In genomic region chr15:57559875-57560274, GRCh38 we compare ENCODE assay signal across 8 cellular contexts. TPM values are rescaled to one million over a fixed set of nuclear protein-coding genes. Genes with fewer than 3 reads are reported as not detected.
DNase-seq lines count a peak whose midpoint lies in the region; ATAC-seq, FAIRE-seq and TF ChIP-seq lines count a peak whose summit lies in the region.

No MANE protein-coding gene starts in this region.

- no peak overlapping the region for H3K4me3 ChIP-seq in SU-DHL-6 (ENCODE audit: insufficient read depth, low read length, poor library complexity, severe bottlenecking)
- H3K4me3 ChIP-seq in hepatocyte, result no peak overlapping the region
- H3K4me3 ChIP-seq in spleen, result no peak overlapping the region

- H3K79me2 ChIP-seq in SU-DHL-6 (ENCODE audit: insufficient read depth, low read length) (no peaks in the 10 kb centered on the region), hepatocyte (no peaks in the 10 kb centered on the region)

- H3K27ac Mint-ChIP-seq in activated naive CD8-positive, alpha-beta T cell treated with anti-CD3 and anti-CD28 coated beads, Interleukin-2, amount 50 U/mL, for 24 hours, result no peak overlapping the region

- H3K4me1 ChIP-seq in hepatocyte (ENCODE audit: insufficient read depth) (peaks cover 11% of the 10 kb centered on the region), spleen (peaks cover 0 to 17% (median 8%) of the 10 kb centered on the region in 6 donors)

- no peak for ATAC-seq in activated naive CD8-positive, alpha-beta T cell treated with anti-CD3 and anti-CD28 coated beads, Interleukin-2, amount 50 U/mL, for 24 hours
- ATAC-seq in GM21390 (IDR thresholded peaks at IDR 0.05; ENCODE audit: unreplicated experiment) (no peak), HG02642 (IDR thresholded peaks at IDR 0.05; ENCODE audit: poor library complexity, unreplicated experiment) (no peak)

- H3K9me3 Mint-ChIP-seq in activated naive CD8-positive, alpha-beta T cell treated with anti-CD3 and anti-CD28 coated beads, Interleukin-2, amount 50 U/mL, for 24 hours, result peaks cover 4% of the 10 kb centered on the region

- WGBS in hepatocyte (ENCODE audit: low lambda C conversion rate, missing lambda C conversion rate), result 34% methylated on average over 5 of the region's 5 CpGs
- WGBS in spleen, 5 donors, result 18 to 25% (median 20%) methylated on average over 5 of the region's 5 CpGs

- no peaks in the 10 kb centered on the region for H3K36me3 ChIP-seq in SU-DHL-6 (ENCODE audit: low read length)
- no peaks in the 10 kb centered on the region for H3K36me3 ChIP-seq in hepatocyte (replicated peaks; ENCODE audit: insufficient read depth, low read depth)
- H3K36me3 ChIP-seq in spleen, result no peaks in the 10 kb centered on the region

- no peak for TF ChIP-seq POLR2A in spleen (IDR thresholded peaks at IDR 0.05)

- H3K27ac ChIP-seq in SU-DHL-6 (ENCODE audit: low read depth, low read length) (no peak overlapping the region), hepatocyte (peak overlapping the region; percentile 49), spleen (no peak overlapping the region)

- DNase-seq in D721Med (ENCODE audit: insufficient read length, low spot score) (no peak), HT1080 (ENCODE audit: low read depth) (peak; percentile 68), hepatocyte (ENCODE audit: low spot score) (peak; percentile 86), spleen (peak; percentile 83)
- DNase-seq in activated naive CD8-positive, alpha-beta T cell treated with anti-CD3 and anti-CD28 coated beads, Interleukin-2, amount 50 U/mL, for 24 hours, result peak; percentile 82

- H3K4me2 ChIP-seq in SU-DHL-6 (ENCODE audit: low read depth, low read length, poor library complexity, severe bottlenecking) (no peak overlapping the region), hepatocyte (peak overlapping the region; percentile 9)

- H4K20me1 ChIP-seq in SU-DHL-6 (ENCODE audit: low read depth, low read length), result no peaks in the 10 kb centered on the region
- H4K20me1 ChIP-seq in hepatocyte (ENCODE audit: insufficient read depth, poor library complexity, severe bottlenecking), result no peaks in the 10 kb centered on the region

- no peak for FAIRE-seq in D721Med (lab: Jason Lieb, UNC)

- peaks cover 10% of the 10 kb centered on the region for H3K27me3 Mint-ChIP-seq in activated naive CD8-positive, alpha-beta T cell treated with anti-CD3 and anti-CD28 coated beads, Interleukin-2, amount 50 U/mL, for 24 hours

- H2AFZ ChIP-seq in SU-DHL-6 (ENCODE audit: low read depth, low read length, severe bottlenecking) (no peak overlapping the region), hepatocyte (no peak overlapping the region)

- H3K4me1 Mint-ChIP-seq in activated naive CD8-positive, alpha-beta T cell treated with anti-CD3 and anti-CD28 coated beads, Interleukin-2, amount 50 U/mL, for 24 hours, result peaks cover 39% of the 10 kb centered on the region

- peaks cover 3% of the 10 kb centered on the region for H3K36me3 Mint-ChIP-seq in activated naive CD8-positive, alpha-beta T cell treated with anti-CD3 and anti-CD28 coated beads, Interleukin-2, amount 50 U/mL, for 24 hours (ENCODE audit: low read depth)

- no peak overlapping the region for H3K9ac ChIP-seq in SU-DHL-6 (ENCODE audit: low read length)

- no peaks in the 10 kb centered on the region for H3K9me3 ChIP-seq in SU-DHL-6 (ENCODE audit: insufficient read depth, low read length)
- H3K9me3 ChIP-seq in hepatocyte (ENCODE audit: low read depth), result no peaks in the 10 kb centered on the region
- no peaks in the 10 kb centered on the region for H3K9me3 ChIP-seq in spleen

- intact Hi-C loops in spleen (cut with DNase I; ENCODE audit: low total_unique reads), result loop anchor here (5.0 kb wide), 2 partner anchors 147 to 302 kb away; partner anchors contain the start of gene POLR2M

- no peak overlapping the region for H3K4me3 Mint-ChIP-seq in activated naive CD8-positive, alpha-beta T cell treated with anti-CD3 and anti-CD28 coated beads, Interleukin-2, amount 50 U/mL, for 24 hours

- H3K9me2 ChIP-seq in SU-DHL-6 (replicated peaks; ENCODE audit: insufficient read depth, low read length) (no peaks in the 10 kb centered on the region), hepatocyte (replicated peaks; ENCODE audit: insufficient read depth) (no peaks in the 10 kb centered on the region)

- no peaks in the 10 kb centered on the region for H3F3A ChIP-seq in SU-DHL-6 (ENCODE audit: insufficient read depth)

- TF ChIP-seq CTCF in D721Med (IDR thresholded peaks at IDR 0.05; ENCODE audit: insufficient read depth, missing control alignments) (peak; percentile 77), SU-DHL-6 (IDR thresholded peaks at IDR 0.05; ENCODE audit: insufficient read depth, low read length, poor library complexity, severe bottlenecking) (peak; percentile 82), hepatocyte (IDR thresholded peaks at IDR 0.05; ENCODE audit: poor library complexity) (peak; percentile 82), spleen (IDR thresholded peaks at IDR 0.05 in 8 of 11, conservative IDR thresholded peaks at IDR 0.05 in 3 of 11) (peak; percentile 41 to 87 (median 80))

- H3K27me3 ChIP-seq in SU-DHL-6 (ENCODE audit: low read length) (no peaks in the 10 kb centered on the region), hepatocyte (no peaks in the 10 kb centered on the region), spleen (replicated peaks in 1 of 7) (peaks cover 0 to 13% (median 0%) of the 10 kb centered on the region in 7 donors)

RNA-seq across cellular contexts. Expression of gene MYZAP, which starts 31.8 kb away (rescaled TPM):
- total RNA-seq in HT1080 (2014; rRNA removed; shearing (Covaris generic)), result 1.8 and 2.1 TPM in 2 replicates
- polyA plus RNA-seq in HT1080 (2015; cell fraction: cytosol; rRNA removed), result 2.3 and 4.0 TPM in 2 replicates
- polyA plus RNA-seq in HT1080 (2015; cell fraction: nucleus; rRNA removed), result 1.8 and 2.1 TPM in 2 replicates
- total RNA-seq in hepatocyte (15.5 and 20.3 TPM in 2 replicates), spleen (10 to 100 TPM in 6 of 7 donors, 1 to 10 TPM in 1; 9.1 to 26.2 (median 15.0) TPM)
- polyA plus RNA-seq in hepatocyte (12.0 and 17.0 TPM in 2 replicates), spleen (10 to 100 TPM in 1 of 3 donors, 1 to 10 TPM in 2; 4.1 to 15.9 (median 4.1) TPM)
